In genomic region chr11:119446871-119447663, GRCh38 we compare ENCODE assay signal across 1 cellular context.
TF ChIP-seq lines count a peak whose summit lies in the region.

No MANE protein-coding gene starts in this region.

TF ChIP-seq in HepG2, 621 proteins besides CTCF, POLR2A, EP300 and RAD21 (continued from another document):
- peak; percentile 67; the same call in 1 of the 2 replicates for TF ChIP-seq ZNF629 (CRISPR knock-in tag; conservative IDR thresholded peaks at IDR 0.05)
- TF ChIP-seq ZNF431 (CRISPR knock-in tag; IDR thresholded peaks at IDR 0.05; ENCODE audit: borderline replicate concordance, low read depth): no peak
- TF ChIP-seq ZHX2 (IDR thresholded peaks at IDR 0.05; ENCODE audit: low read depth): no peak
- TF ChIP-seq ZHX2 (CRISPR knock-in tag; IDR thresholded peaks at IDR 0.05; ENCODE audit: borderline replicate concordance): no peak
